In genomic region chr15:47705601-47706000, GRCh38 we compare ENCODE assay signal across 18 cellular contexts. TPM values are rescaled to one million over a fixed set of nuclear protein-coding genes. Genes with fewer than 3 reads are reported as not detected.
"Had no signal": no experiment of that assay in that cellular context is flagged by ENCODE, and none has a peak within 500 bp of the region (broad histone marks: within the 10 kb centered on the region; RNA-seq: fewer than 3 reads in every experiment).

No MANE protein-coding gene starts in this region.

- H3K27me3 ChIP-seq: gastrocnemius medialis, right atrium auricular region, sigmoid colon, stomach had no signal

- H3K27ac Mint-ChIP-seq: immature natural killer cell, natural killer cell had no signal

- H3K27ac ChIP-seq: coronary artery, gastrocnemius medialis, right atrium auricular region, sigmoid colon, skin epidermis, stomach, thoracic aorta had no signal

- H3K36me3 Mint-ChIP-seq: immature natural killer cell, natural killer cell had no signal

- H3K9me3 Mint-ChIP-seq: natural killer cell, neural crest cell had no signal

- H3K4me1 Mint-ChIP-seq: immature natural killer cell, natural killer cell, neural crest cell had no signal

- H3K4me1 ChIP-seq: gastrocnemius medialis, right atrium auricular region, sigmoid colon, stomach had no signal

- ATAC-seq: esophagus mucosa, gastrocnemius medialis, left ventricle myocardium superior, natural killer cell had no signal

- H3K4me3 ChIP-seq: coronary artery, gastrocnemius medialis, right atrium auricular region, sigmoid colon, skin epidermis, stomach, thoracic aorta had no signal

- H3K9me3 ChIP-seq: gastrocnemius medialis, right atrium auricular region, sigmoid colon, stomach, thoracic aorta had no signal

- DNase-seq: effector memory CD4-positive, alpha-beta T cell; gastrocnemius medialis; immature natural killer cell; left ventricle myocardium superior; mesendoderm; natural killer cell; sigmoid colon; stimulated activated CD4-positive, alpha-beta T cell treated with anti-CD3 and anti-CD28 coated beads, Interleukin-12 subunit alpha, Interleukin-12 subunit beta, amount 100 ng/mL, for 4 hours; stimulated activated naive CD4-positive, alpha-beta T cell; stomach; substantia nigra; trophoblast cell had no signal

- H3K36me3 ChIP-seq: gastrocnemius medialis, right atrium auricular region, sigmoid colon, stomach, thoracic aorta had no signal

- H3K4me3 Mint-ChIP-seq: immature natural killer cell, natural killer cell, neural crest cell had no signal

RNA-seq across cellular contexts. Expression of gene SEMA6D, which starts 11.7 kb away (rescaled TPM):
- total RNA-seq: natural killer cell had no signal
- polyA plus RNA-seq: immature natural killer cell had no signal
